Comparison of ENCODE assay signal across 10 cellular contexts in the genomic region with DNA sequence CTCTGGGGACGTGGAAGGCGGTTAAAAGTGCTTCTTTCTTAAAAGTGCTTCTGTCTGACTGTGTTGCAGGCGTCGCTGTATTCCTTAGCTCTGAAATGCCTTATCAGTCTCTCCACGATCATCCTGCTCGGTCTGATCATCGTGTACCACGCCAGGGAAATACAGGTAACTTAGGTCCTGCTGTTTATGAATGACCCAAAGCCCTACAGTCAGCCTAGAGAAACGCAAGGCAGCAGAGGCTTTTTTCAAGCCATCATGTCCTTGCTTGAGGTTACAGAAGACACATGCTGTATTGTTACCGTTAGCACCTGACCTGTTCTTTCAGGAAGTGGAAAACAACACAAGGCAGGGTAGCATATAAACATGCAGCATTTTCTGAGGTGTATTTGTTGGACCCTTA. TPM values are rescaled to one million over a fixed set of nuclear protein-coding genes. Genes with fewer than 3 reads are reported as not detected.
DNase-seq lines count a peak whose midpoint lies in the region; ATAC-seq and TF ChIP-seq lines count a peak whose summit lies in the region.
"Had no signal": no experiment of that assay in that cellular context is flagged by ENCODE, and none has a peak within 500 bp of the region (broad histone marks: within the 10 kb centered on the region; RNA-seq: fewer than 3 reads in every experiment).

No MANE protein-coding gene starts in this region.

- ATAC-seq in GM19328 (IDR thresholded peaks at IDR 0.05; ENCODE audit: unreplicated experiment) = no peak

- peak overlapping the region; percentile 66 for H3K4me2 ChIP-seq in neural cell (ENCODE audit: low read length)

- POLR2A ChIA-PET in RWPE1 (lab: Yijun Ruan, JAX; ENCODE audit: low non-redundant PET) = no interaction called here

- H3K27ac ChIP-seq in HL-60 (replicated peaks) (peak overlapping the region; percentile 80), coronary artery (no peak overlapping the region), neural cell (ENCODE audit: low read length) (no peak overlapping the region), RWPE1 (no peak overlapping the region)

- no peak for TF ChIP-seq RAD21 in neural cell (conservative IDR thresholded peaks at IDR 0.05)

- no peaks in the 10 kb centered on the region for H3K79me2 ChIP-seq in neural cell (replicated peaks; ENCODE audit: insufficient read depth, low read length)

- H3K9me2 ChIP-seq in neural cell (ENCODE audit: insufficient read depth, low read length) = no peaks in the 10 kb centered on the region

- H3K27me3 ChIP-seq in HL-60 (ENCODE audit: insufficient read depth, poor library complexity, severe bottlenecking) (no peaks in the 10 kb centered on the region), neural cell (ENCODE audit: insufficient read depth, low read depth, low read length) (peaks cover 47% of the 10 kb centered on the region)

- peak overlapping the region; percentile 85 for H3K4me3 ChIP-seq in HL-60 (replicated peaks; ENCODE audit: insufficient read depth, low read length)
- peak overlapping the region; percentile 71 for H3K4me3 ChIP-seq in coronary artery
- H3K4me3 ChIP-seq in neural cell (ENCODE audit: low read length) = peak overlapping the region; percentile 94

- CTCF ChIA-PET in RWPE1 (lab: Yijun Ruan, JAX) = no interaction called here

- no peak for TF ChIP-seq CTCF in HL-60 (IDR thresholded peaks at IDR 0.05; ENCODE audit: insufficient read depth, low read length)
- no peak for TF ChIP-seq CTCF in coronary artery (IDR thresholded peaks at IDR 0.05)
- TF ChIP-seq CTCF in neural cell (IDR thresholded peaks at IDR 0.05; ENCODE audit: poor library complexity, severe bottlenecking) = no peak
- TF ChIP-seq CTCF in RWPE1 (conservative IDR thresholded peaks at IDR 0.05; ENCODE audit: low read depth) = no peak

- peak; percentile 64 for DNase-seq in DMS53 treated with DMSO at 0.1 percent for 48 hours (lab: John Stamatoyannopoulos, UW; ENCODE audit: unreplicated experiment)
- DNase-seq in HL-60 (ENCODE audit: low read depth in 1 of 2, low spot score in 1 of 2) = peak in 1 of 2 experiments; percentile 27
- no peak for DNase-seq in coronary artery (ENCODE audit: low spot score)
- DNase-seq in activated T-cell treated with anti-CD3 and anti-CD28 coated beads, Interleukin-2, amount 50 U/mL, for 48 hours = no peak
- DNase-seq in posterior vena cava (ENCODE audit: low spot score) = no peak
- no peak for DNase-seq in RWPE1 (ENCODE audit: low spot score)
- DNase-seq: NCI-H1436; stimulated activated naive CD4-positive, alpha-beta T cell treated with Interleukin-2 at 50 U/mL for 16 hours had no signal

- no peak overlapping the region for H2AFZ ChIP-seq in neural cell (ENCODE audit: low read depth, low read length)

- H3K36me3 ChIP-seq in neural cell (ENCODE audit: insufficient read depth, low read length) = no peaks in the 10 kb centered on the region

- intact Hi-C loops in posterior vena cava (cut with DNase I) = no loop called here

- no peaks in the 10 kb centered on the region for H4K20me1 ChIP-seq in neural cell (ENCODE audit: insufficient read depth)

- peak overlapping the region; percentile 0 for H3K9ac ChIP-seq in neural cell (ENCODE audit: low read length)

- no peaks in the 10 kb centered on the region for H3F3A ChIP-seq in neural cell (ENCODE audit: insufficient read depth, low read length, poor library complexity, severe bottlenecking)

- no peak for TF ChIP-seq EP300 in neural cell (conservative IDR thresholded peaks at IDR 0.05; ENCODE audit: poor library complexity, severe bottlenecking)

- no peaks in the 10 kb centered on the region for H3K9me3 ChIP-seq in neural cell (ENCODE audit: low read length)

TF ChIP-seq in neural cell, 6 proteins besides CTCF, POLR2A, EP300 and RAD21:
- no peak for TF ChIP-seq EZH2 (IDR thresholded peaks at IDR 0.05; ENCODE audit: borderline replicate concordance, insufficient read depth, low read length, poor library complexity, severe bottlenecking)
- TF ChIP-seq MXI1 (conservative IDR thresholded peaks at IDR 0.05; ENCODE audit: poor library complexity, severe bottlenecking) = peak; percentile 38
- TF ChIP-seq, protein P1, sequence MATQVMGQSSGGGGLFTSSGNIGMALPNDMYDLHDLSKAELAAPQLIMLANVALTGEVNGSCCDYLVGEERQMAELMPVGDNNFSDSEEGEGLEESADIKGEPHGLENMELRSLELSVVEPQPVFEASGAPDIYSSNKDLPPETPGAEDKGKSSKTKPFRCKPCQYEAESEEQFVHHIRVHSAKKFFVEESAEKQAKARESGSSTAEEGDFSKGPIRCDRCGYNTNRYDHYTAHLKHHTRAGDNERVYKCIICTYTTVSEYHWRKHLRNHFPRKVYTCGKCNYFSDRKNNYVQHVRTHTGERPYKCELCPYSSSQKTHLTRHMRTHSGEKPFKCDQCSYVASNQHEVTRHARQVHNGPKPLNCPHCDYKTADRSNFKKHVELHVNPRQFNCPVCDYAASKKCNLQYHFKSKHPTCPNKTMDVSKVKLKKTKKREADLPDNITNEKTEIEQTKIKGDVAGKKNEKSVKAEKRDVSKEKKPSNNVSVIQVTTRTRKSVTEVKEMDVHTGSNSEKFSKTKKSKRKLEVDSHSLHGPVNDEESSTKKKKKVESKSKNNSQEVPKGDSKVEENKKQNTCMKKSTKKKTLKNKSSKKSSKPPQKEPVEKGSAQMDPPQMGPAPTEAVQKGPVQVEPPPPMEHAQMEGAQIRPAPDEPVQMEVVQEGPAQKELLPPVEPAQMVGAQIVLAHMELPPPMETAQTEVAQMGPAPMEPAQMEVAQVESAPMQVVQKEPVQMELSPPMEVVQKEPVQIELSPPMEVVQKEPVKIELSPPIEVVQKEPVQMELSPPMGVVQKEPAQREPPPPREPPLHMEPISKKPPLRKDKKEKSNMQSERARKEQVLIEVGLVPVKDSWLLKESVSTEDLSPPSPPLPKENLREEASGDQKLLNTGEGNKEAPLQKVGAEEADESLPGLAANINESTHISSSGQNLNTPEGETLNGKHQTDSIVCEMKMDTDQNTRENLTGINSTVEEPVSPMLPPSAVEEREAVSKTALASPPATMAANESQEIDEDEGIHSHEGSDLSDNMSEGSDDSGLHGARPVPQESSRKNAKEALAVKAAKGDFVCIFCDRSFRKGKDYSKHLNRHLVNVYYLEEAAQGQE (IDR thresholded peaks at IDR 0.05; ENCODE audit: borderline replicate concordance) = no peak
- TF ChIP-seq SMC3 (conservative IDR thresholded peaks at IDR 0.05; ENCODE audit: poor library complexity) = no peak
- no peak for TF ChIP-seq TAF1 (IDR thresholded peaks at IDR 0.05; ENCODE audit: low read depth)
- TF ChIP-seq POLR2AphosphoS5 (IDR thresholded peaks at IDR 0.05) = no peak

RNA-seq across cellular contexts. Expression of a gene that starts 2.0 kb away (rescaled TPM):
- 1.0 and 1.6 TPM in 2 replicates for polyA plus RNA-seq in neural cell
- polyA minus RNA-seq in neural cell = 2.3 and 4.4 TPM in 2 replicates
- under 1 TPM; 0.24 to 0.46 TPM for total RNA-seq in posterior vena cava
